1 cellular context compared by ENCODE assay signal in the genomic region with DNA sequence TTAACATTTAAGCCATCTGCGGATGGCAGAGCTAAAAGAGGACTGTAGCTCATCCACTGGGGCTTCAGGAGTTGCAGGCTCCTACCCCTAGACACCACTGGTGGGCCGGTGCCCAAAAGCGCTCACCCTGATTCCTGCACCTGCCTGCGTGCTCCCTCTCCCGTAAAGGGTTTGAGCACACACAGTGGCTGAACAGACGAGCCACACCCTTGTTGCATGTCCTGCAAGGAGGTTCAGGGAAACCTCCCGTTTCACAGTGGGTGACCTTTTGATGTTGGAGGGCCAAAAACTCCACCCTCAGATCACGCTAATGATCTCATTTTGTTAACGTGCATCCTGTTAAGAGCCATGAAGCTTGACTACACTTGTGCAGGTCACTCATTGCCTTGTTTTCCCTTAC.
TF ChIP-seq lines count a peak whose summit lies in the region.

No MANE protein-coding gene starts in this region.

TF ChIP-seq in GM23338, 12 proteins besides CTCF, POLR2A, EP300 and RAD21 (continued from another document):
- TF ChIP-seq, protein P1, sequence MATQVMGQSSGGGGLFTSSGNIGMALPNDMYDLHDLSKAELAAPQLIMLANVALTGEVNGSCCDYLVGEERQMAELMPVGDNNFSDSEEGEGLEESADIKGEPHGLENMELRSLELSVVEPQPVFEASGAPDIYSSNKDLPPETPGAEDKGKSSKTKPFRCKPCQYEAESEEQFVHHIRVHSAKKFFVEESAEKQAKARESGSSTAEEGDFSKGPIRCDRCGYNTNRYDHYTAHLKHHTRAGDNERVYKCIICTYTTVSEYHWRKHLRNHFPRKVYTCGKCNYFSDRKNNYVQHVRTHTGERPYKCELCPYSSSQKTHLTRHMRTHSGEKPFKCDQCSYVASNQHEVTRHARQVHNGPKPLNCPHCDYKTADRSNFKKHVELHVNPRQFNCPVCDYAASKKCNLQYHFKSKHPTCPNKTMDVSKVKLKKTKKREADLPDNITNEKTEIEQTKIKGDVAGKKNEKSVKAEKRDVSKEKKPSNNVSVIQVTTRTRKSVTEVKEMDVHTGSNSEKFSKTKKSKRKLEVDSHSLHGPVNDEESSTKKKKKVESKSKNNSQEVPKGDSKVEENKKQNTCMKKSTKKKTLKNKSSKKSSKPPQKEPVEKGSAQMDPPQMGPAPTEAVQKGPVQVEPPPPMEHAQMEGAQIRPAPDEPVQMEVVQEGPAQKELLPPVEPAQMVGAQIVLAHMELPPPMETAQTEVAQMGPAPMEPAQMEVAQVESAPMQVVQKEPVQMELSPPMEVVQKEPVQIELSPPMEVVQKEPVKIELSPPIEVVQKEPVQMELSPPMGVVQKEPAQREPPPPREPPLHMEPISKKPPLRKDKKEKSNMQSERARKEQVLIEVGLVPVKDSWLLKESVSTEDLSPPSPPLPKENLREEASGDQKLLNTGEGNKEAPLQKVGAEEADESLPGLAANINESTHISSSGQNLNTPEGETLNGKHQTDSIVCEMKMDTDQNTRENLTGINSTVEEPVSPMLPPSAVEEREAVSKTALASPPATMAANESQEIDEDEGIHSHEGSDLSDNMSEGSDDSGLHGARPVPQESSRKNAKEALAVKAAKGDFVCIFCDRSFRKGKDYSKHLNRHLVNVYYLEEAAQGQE (IDR thresholded peaks at IDR 0.05; ENCODE audit: unreplicated experiment) = no peak
- TF ChIP-seq EZH2phosphoT487 (IDR thresholded peaks at IDR 0.05; ENCODE audit: unreplicated experiment) (no peak), STAT1 (IDR thresholded peaks at IDR 0.05; ENCODE audit: unreplicated experiment) (no peak), ZNF331 (CRISPR knock-in tag; IDR thresholded peaks at IDR 0.05; ENCODE audit: low read depth) (no peak), NANOG (IDR thresholded peaks at IDR 0.05; ENCODE audit: borderline replicate concordance) (no peak), JUNB (IDR thresholded peaks at IDR 0.05; ENCODE audit: unreplicated experiment) (no peak), ZNF114 (CRISPR knock-in tag; IDR thresholded peaks at IDR 0.05) (no peak), CREB1 (CRISPR knock-in tag; IDR thresholded peaks at IDR 0.05; ENCODE audit: low read depth) (no peak), POLR2AphosphoS5 (IDR thresholded peaks at IDR 0.05; ENCODE audit: low read depth) (no peak)
- TF ChIP-seq, protein P2, sequence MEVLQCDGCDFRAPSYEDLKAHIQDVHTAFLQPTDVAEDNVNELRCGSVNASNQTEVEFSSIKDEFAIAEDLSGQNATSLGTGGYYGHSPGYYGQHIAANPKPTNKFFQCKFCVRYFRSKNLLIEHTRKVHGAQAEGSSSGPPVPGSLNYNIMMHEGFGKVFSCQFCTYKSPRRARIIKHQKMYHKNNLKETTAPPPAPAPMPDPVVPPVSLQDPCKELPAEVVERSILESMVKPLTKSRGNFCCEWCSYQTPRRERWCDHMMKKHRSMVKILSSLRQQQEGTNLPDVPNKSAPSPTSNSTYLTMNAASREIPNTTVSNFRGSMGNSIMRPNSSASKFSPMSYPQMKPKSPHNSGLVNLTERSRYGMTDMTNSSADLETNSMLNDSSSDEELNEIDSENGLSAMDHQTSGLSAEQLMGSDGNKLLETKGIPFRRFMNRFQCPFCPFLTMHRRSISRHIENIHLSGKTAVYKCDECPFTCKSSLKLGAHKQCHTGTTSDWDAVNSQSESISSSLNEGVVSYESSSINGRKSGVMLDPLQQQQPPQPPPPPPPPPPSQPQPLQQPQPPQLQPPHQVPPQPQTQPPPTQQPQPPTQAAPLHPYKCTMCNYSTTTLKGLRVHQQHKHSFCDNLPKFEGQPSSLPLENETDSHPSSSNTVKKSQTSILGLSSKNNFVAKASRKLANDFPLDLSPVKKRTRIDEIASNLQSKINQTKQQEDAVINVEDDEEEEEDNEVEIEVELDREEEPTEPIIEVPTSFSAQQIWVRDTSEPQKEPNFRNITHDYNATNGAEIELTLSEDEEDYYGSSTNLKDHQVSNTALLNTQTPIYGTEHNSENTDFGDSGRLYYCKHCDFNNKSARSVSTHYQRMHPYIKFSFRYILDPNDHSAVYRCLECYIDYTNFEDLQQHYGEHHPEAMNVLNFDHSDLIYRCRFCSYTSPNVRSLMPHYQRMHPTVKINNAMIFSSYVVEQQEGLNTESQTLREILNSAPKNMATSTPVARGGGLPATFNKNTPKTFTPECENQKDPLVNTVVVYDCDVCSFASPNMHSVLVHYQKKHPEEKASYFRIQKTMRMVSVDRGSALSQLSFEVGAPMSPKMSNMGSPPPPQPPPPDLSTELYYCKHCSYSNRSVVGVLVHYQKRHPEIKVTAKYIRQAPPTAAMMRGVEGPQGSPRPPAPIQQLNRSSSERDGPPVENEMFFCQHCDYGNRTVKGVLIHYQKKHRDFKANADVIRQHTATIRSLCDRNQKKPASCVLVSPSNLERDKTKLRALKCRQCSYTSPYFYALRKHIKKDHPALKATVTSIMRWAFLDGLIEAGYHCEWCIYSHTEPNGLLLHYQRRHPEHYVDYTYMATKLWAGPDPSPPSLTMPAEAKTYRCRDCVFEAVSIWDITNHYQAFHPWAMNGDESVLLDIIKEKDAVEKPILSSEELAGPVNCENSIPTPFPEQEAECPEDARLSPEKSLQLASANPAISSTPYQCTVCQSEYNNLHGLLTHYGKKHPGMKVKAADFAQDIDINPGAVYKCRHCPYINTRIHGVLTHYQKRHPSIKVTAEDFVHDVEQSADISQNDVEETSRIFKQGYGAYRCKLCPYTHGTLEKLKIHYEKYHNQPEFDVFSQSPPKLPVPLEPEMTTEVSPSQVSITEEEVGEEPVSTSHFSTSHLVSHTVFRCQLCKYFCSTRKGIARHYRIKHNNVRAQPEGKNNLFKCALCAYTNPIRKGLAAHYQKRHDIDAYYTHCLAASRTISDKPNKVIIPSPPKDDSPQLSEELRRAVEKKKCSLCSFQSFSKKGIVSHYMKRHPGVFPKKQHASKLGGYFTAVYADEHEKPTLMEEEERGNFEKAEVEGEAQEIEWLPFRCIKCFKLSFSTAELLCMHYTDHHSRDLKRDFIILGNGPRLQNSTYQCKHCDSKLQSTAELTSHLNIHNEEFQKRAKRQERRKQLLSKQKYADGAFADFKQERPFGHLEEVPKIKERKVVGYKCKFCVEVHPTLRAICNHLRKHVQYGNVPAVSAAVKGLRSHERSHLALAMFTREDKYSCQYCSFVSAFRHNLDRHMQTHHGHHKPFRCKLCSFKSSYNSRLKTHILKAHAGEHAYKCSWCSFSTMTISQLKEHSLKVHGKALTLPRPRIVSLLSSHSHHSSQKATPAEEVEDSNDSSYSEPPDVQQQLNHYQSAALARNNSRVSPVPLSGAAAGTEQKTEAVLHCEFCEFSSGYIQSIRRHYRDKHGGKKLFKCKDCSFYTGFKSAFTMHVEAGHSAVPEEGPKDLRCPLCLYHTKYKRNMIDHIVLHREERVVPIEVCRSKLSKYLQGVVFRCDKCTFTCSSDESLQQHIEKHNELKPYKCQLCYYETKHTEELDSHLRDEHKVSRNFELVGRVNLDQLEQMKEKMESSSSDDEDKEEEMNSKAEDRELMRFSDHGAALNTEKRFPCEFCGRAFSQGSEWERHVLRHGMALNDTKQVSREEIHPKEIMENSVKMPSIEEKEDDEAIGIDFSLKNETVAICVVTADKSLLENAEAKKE (CRISPR knock-in tag; IDR thresholded peaks at IDR 0.05) = no peak
